In the genomic region with DNA sequence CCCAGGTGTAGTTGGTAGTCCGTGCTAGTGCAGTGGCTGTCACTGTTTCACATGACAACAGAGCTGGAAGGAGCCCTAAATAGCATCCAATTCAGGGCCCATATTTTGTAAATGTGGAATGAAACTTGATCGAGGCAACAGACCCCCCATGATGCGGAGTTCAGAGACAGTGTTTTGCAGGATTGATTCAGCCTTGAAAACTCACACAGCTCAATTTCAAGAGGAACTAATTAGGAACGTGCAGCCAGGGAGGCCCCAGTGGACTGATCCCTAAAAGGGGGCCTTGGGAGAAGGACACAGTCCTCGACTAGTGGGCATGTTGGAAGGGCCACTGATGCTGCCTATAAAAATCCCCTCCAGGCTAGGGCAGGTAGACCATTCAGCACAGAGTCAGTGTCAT, we compare ENCODE assay signal across 23 cellular contexts.
DNase-seq lines count a peak whose midpoint lies in the region.
"Had no signal": no experiment of that assay in that cellular context is flagged by ENCODE, and none has a peak within 500 bp of the region (broad histone marks: within the 10 kb centered on the region; RNA-seq: fewer than 3 reads in every experiment).

No MANE protein-coding gene starts in this region.

- H2AFZ ChIP-seq in Karpas-422 (ENCODE audit: low read length), result no peak overlapping the region

- H3K4me3 ChIP-seq in BLaER1 (no peak overlapping the region), Karpas-422 (ENCODE audit: low read length) (0 out of 2 replicates have a peak overlapping the region, but pooled peaks have one; percentile 14), SJCRH30 (no peak overlapping the region)
- H3K4me3 ChIP-seq: A549, GM12878 had no signal

- H3K27ac ChIP-seq in BLaER1 (no peak overlapping the region), Karpas-422 (ENCODE audit: low read length) (peak overlapping the region; percentile 88), SJCRH30 (peak overlapping the region; percentile 53)
- H3K27ac ChIP-seq: 22Rv1, A549 had no signal

- H3K4me2 ChIP-seq in BLaER1 (peak overlapping the region; percentile 20; the same call in 1 of the 2 replicates), Karpas-422 (ENCODE audit: low read depth, low read length, poor library complexity, severe bottlenecking) (peak overlapping the region; percentile 48)
- H3K4me2 ChIP-seq: A549 had no signal

- H3K4me1 ChIP-seq in BLaER1, result peaks cover 42% of the 10 kb centered on the region
- peaks cover 73% of the 10 kb centered on the region for H3K4me1 ChIP-seq in Karpas-422 (ENCODE audit: low read length)
- peaks cover 15% of the 10 kb centered on the region for H3K4me1 ChIP-seq in SJCRH30
- H3K4me1 ChIP-seq: A549 had no signal

- H3K9ac ChIP-seq in BLaER1 (no peak overlapping the region), Karpas-422 (ENCODE audit: low read length) (peak overlapping the region; percentile 59)

- peak; percentile 42 for DNase-seq in Karpas-422
- peak; percentile 61 to 73 for DNase-seq in SJCRH30
- peak; percentile 41 for DNase-seq in mesenteric fat pad (ENCODE audit: low spot score)
- DNase-seq in cortex of kidney (lab: John Stamatoyannopoulos, UW), result no peak
- no peak for DNase-seq in NK-92 (lab: John Stamatoyannopoulos, UW; ENCODE audit: unreplicated experiment)
- DNase-seq in HK-2 (ENCODE audit: unreplicated experiment), result no peak
- DNase-seq: AML-193; C1 segment of cervical spinal cord; CD4-positive, alpha-beta memory T cell; CD4-positive, CD25-positive, alpha-beta regulatory T cell; CD8-positive, alpha-beta memory T cell; COR-L47; DMS 273 treated with DMSO at 0.1 percent for 48 hours; DMS153; DMS53; DMS79; DND-41; EL; GDM1 had no signal

- no peaks in the 10 kb centered on the region for H3K9me2 ChIP-seq in Karpas-422 (replicated peaks; ENCODE audit: insufficient read depth, low read length)

- H3K9me3 ChIP-seq in BLaER1 (no peaks in the 10 kb centered on the region), Karpas-422 (ENCODE audit: low read length) (no peaks in the 10 kb centered on the region), SJCRH30 (replicated peaks) (no peaks in the 10 kb centered on the region)
- H3K9me3 ChIP-seq: A549 had no signal

- H3K27me3 ChIP-seq in BLaER1 (no peaks in the 10 kb centered on the region), Karpas-422 (ENCODE audit: low read length) (no peaks in the 10 kb centered on the region), SJCRH30 (no peaks in the 10 kb centered on the region)

- H3K36me3 ChIP-seq in BLaER1, result no peaks in the 10 kb centered on the region
- H3K36me3 ChIP-seq in Karpas-422 (ENCODE audit: insufficient read depth, low read length), result no peaks in the 10 kb centered on the region
- no peaks in the 10 kb centered on the region for H3K36me3 ChIP-seq in SJCRH30

- no peaks in the 10 kb centered on the region for H4K20me1 ChIP-seq in BLaER1
- H4K20me1 ChIP-seq in Karpas-422 (ENCODE audit: insufficient read depth, low read depth, low read length), result no peaks in the 10 kb centered on the region

- H3K79me2 ChIP-seq in Karpas-422 (ENCODE audit: low read length), result no peaks in the 10 kb centered on the region

Comparison
In these comparisons a context has a peak if more than half of its experiments do, and no peak if none do; other contexts are left out.
1. DNase-seq: peak in Karpas-422 (single experiment), SJCRH30 (2 of 2) and mesenteric fat pad (single experiment); none in cortex of kidney (single experiment), NK-92 (single experiment) and HK-2 (single experiment).